15 cellular contexts compared by ENCODE assay signal in genomic region chr3:190058486-190059241, GRCh38.
A peak's percentile ranks its signal among the peaks of the same experiment; 100 is the strongest.
DNase-seq lines count a peak whose midpoint lies in the region; ATAC-seq and TF ChIP-seq lines count a peak whose summit lies in the region.
"Had no signal": no experiment of that assay in that cellular context is flagged by ENCODE, and none has a peak within 500 bp of the region (broad histone marks: within the 10 kb centered on the region; RNA-seq: fewer than 3 reads in every experiment).

No MANE protein-coding gene starts in this region.

- WGBS in right lobe of liver (ENCODE audit: insufficient coverage, low coverage, low lambda C conversion rate, missing lambda C conversion rate): 27% methylated on average over 4 of the region's 4 CpGs
- WGBS in spleen, 5 donors: 46 to 61% (median 55%) methylated on average over 4 of the region's 4 CpGs

- H3K27me3 Mint-ChIP-seq in chondrocyte (ENCODE audit: low read depth): no peaks in the 10 kb centered on the region
- H3K27me3 Mint-ChIP-seq: activated naive CD8-positive, alpha-beta T cell treated with anti-CD3 and anti-CD28 coated beads, Interleukin-2, amount 10 ng/mL, durations not matched to agents 7 days and 5 days; memory B cell had no signal

- no peak for DNase-seq in chondrocyte (ENCODE audit: low spot score)
- DNase-seq in right lobe of liver: no peak
- DNase-seq in spleen: no peak
- no peak for DNase-seq in activated effector memory CD4-positive, alpha-beta T cell treated with Interleukin-2 at 50 U/mL for 16 hours
- DNase-seq in RKO (ENCODE audit: low spot score): no peak
- DNase-seq: activated CD8-positive, alpha-beta memory T cell treated with anti-CD3 and anti-CD28 coated beads for 24 hours; activated naive CD8-positive, alpha-beta T cell treated with anti-CD3 and anti-CD28 coated beads, Interleukin-2, amount 10 ng/mL, durations not matched to agents 7 days and 5 days; CD8-positive, alpha-beta T cell; NCI-H1417 treated with DMSO at 0.1 percent for 48 hours; NK-92 treated with Interleukin-12 subunit alpha and Interleukin-12 subunit beta, amount 100 ng/mL, for 24 hours had no signal

- H3K36me3 ChIP-seq in HUES48 (ENCODE audit: control insufficient read depth, insufficient read depth, low read length) (no peaks in the 10 kb centered on the region), right lobe of liver (no peaks in the 10 kb centered on the region), spleen (no peaks in the 10 kb centered on the region)

- no peaks in the 10 kb centered on the region for H3K36me3 Mint-ChIP-seq in chondrocyte (ENCODE audit: low read depth)
- H3K36me3 Mint-ChIP-seq: activated naive CD8-positive, alpha-beta T cell treated with anti-CD3 and anti-CD28 coated beads, Interleukin-2, amount 10 ng/mL, durations not matched to agents 7 days and 5 days; CD8-positive, alpha-beta T cell; memory B cell had no signal

- H3K4me1 ChIP-seq in HUES48 (ENCODE audit: control insufficient read depth, insufficient read depth, low read length): peaks cover 32% of the 10 kb centered on the region
- no peaks in the 10 kb centered on the region for H3K4me1 ChIP-seq in right lobe of liver
- H3K4me1 ChIP-seq in spleen: peaks cover 0 to 28% (median 3%) of the 10 kb centered on the region in 6 donors

- no peaks in the 10 kb centered on the region for H3K9me3 ChIP-seq in HUES48 (ENCODE audit: control insufficient read depth, insufficient read depth, low read length)
- H3K9me3 ChIP-seq in right lobe of liver: no peaks in the 10 kb centered on the region
- H3K9me3 ChIP-seq in spleen: no peaks in the 10 kb centered on the region

- no peak for TF ChIP-seq CTCF in chondrocyte (IDR thresholded peaks at IDR 0.05)
- no peak for TF ChIP-seq CTCF in right lobe of liver (IDR thresholded peaks at IDR 0.05)
- TF ChIP-seq CTCF in spleen (IDR thresholded peaks at IDR 0.05 in 8 of 11, conservative IDR thresholded peaks at IDR 0.05 in 3 of 11): no peak

- H3K4me1 Mint-ChIP-seq in chondrocyte (ENCODE audit: low read depth): peaks cover 85% of the 10 kb centered on the region
- H3K4me1 Mint-ChIP-seq: activated naive CD8-positive, alpha-beta T cell treated with anti-CD3 and anti-CD28 coated beads, Interleukin-2, amount 10 ng/mL, durations not matched to agents 7 days and 5 days; memory B cell had no signal

- H3K27ac Mint-ChIP-seq in chondrocyte (ENCODE audit: unreplicated experiment): peak overlapping the region; percentile 82
- H3K27ac Mint-ChIP-seq: activated naive CD8-positive, alpha-beta T cell treated with anti-CD3 and anti-CD28 coated beads, Interleukin-2, amount 10 ng/mL, durations not matched to agents 7 days and 5 days; CD8-positive, alpha-beta T cell; memory B cell; T-helper 2 cell treated with Interferon-gamma antibody and Interleukin-4, amounts not matched to agents 5 μg/mL and 100 μg/mL, for 36 hours had no signal

- H3K4me3 Mint-ChIP-seq in chondrocyte (ENCODE audit: unreplicated experiment): peak overlapping the region; percentile 29
- H3K4me3 Mint-ChIP-seq: activated naive CD8-positive, alpha-beta T cell treated with anti-CD3 and anti-CD28 coated beads, Interleukin-2, amount 10 ng/mL, durations not matched to agents 7 days and 5 days; CD8-positive, alpha-beta T cell; memory B cell; T-helper 2 cell treated with Interferon-gamma antibody and Interleukin-4, amounts not matched to agents 5 μg/mL and 100 μg/mL, for 36 hours had no signal

- H3K27ac ChIP-seq in HUES48 (ENCODE audit: low read depth, low read length): no peak overlapping the region
- H3K27ac ChIP-seq in right lobe of liver: peak overlapping the region in 2 of 3 donors; percentile 27 to 36
- H3K27ac ChIP-seq in spleen: peak overlapping the region; percentile 14 to 85 (median 76)

- 0 out of 2 replicates have a peak overlapping the region, but pooled peaks have one; percentile 4 for H3K9ac ChIP-seq in HUES48 (ENCODE audit: low read depth, low read length)

- H3K27me3 ChIP-seq in HUES48 (ENCODE audit: control insufficient read depth, insufficient read depth, low read length) (no peaks in the 10 kb centered on the region), right lobe of liver (no peaks in the 10 kb centered on the region), spleen (replicated peaks in 1 of 7) (no peaks in the 10 kb centered on the region)

- TF ChIP-seq POLR2A in right lobe of liver (IDR thresholded peaks at IDR 0.05): no peak
- no peak for TF ChIP-seq POLR2A in spleen (IDR thresholded peaks at IDR 0.05)
- no peak for TF ChIP-seq POLR2A in GM18505 (IDR thresholded peaks at IDR 0.05; ENCODE audit: borderline replicate concordance, extremely low read depth, insufficient read depth, insufficient read length)

- peak; percentile 71 to 83 (median 82) for ATAC-seq in right lobe of liver
- ATAC-seq in GM18505 (IDR thresholded peaks at IDR 0.05; ENCODE audit: unreplicated experiment): no peak
- ATAC-seq in HG03045 (IDR thresholded peaks at IDR 0.05; ENCODE audit: unreplicated experiment): no peak
- ATAC-seq: CD8-positive, alpha-beta T cell had no signal

- H3K4me3 ChIP-seq in HUES48 (ENCODE audit: low read depth, low read length) (no peak overlapping the region), right lobe of liver (no peak overlapping the region), spleen (no peak overlapping the region)

- intact Hi-C loops in right lobe of liver (cut with DNase I): no loop called here
- intact Hi-C loops in spleen (cut with DNase I; ENCODE audit: low total_unique reads): no loop called here

- no peaks in the 10 kb centered on the region for H3K9me3 Mint-ChIP-seq in chondrocyte (ENCODE audit: low read depth)
- H3K9me3 Mint-ChIP-seq: activated naive CD8-positive, alpha-beta T cell treated with anti-CD3 and anti-CD28 coated beads, Interleukin-2, amount 10 ng/mL, durations not matched to agents 7 days and 5 days; CD8-positive, alpha-beta T cell; memory B cell; T-helper 2 cell treated with Interferon-gamma antibody and Interleukin-4, amounts not matched to agents 5 μg/mL and 100 μg/mL, for 36 hours had no signal

Comparison
In these comparisons a context has a peak if more than half of its experiments do, and no peak if none do; other contexts are left out.
1. ATAC-seq: peak in right lobe of liver (4 of 4); none in GM18505 (single experiment) and HG03045 (single experiment).